8 cellular contexts compared by ENCODE assay signal in genomic region chr3:197737319-197737649, GRCh38. TPM values are rescaled to one million over a fixed set of nuclear protein-coding genes. Genes with fewer than 3 reads are reported as not detected.
DNase-seq lines count a peak whose midpoint lies in the region; ATAC-seq, FAIRE-seq and TF ChIP-seq lines count a peak whose summit lies in the region.

No MANE protein-coding gene starts in this region.

- no peak for FAIRE-seq in HepG2 (lab: Jason Lieb, UNC)

- CTCF ChIA-PET in HepG2 (lab: Yijun Ruan, JAX; ENCODE audit: low intra/inter-chr PET ratio, low total read pairs) = no interaction called here

- in situ Hi-C loops in HepG2 (cut with HindIII; ENCODE audit: extremely low pct_ligation_motif_present, low pct_unique_long_range_greater_than_20kb) (no loop called here), transverse colon (cut with MboI; ENCODE audit: low pct_ligation_motif_present in 1 of 4, low pct_unique_long_range_greater_than_20kb in 1 of 4, low sequenced_read_pairs in 3 of 4) (no loop called here)

- WGBS in HepG2 (ENCODE audit: low lambda C conversion rate) = 2% methylated on average over 6 of the region's 6 CpGs
- 0 to 2% methylated on average over 4 to 6 of the region's 6 CpGs for WGBS in transverse colon (ENCODE audit: low coverage in 1 of 2), 2 donors

- peaks cover 11% of the 10 kb centered on the region for H3K79me2 ChIP-seq in HepG2 (ENCODE audit: insufficient read depth, low read length)

- peaks cover 0 to 2% of the 10 kb centered on the region in 2 donors for H3K36me3 Mint-ChIP-seq in activated T-cell treated with anti-CD3 and anti-CD28 coated beads, Interleukin-2, amount 50 U/mL, for 72 hours (ENCODE audit: insufficient read depth in 2 of 2)

- H3K36me3 ChIP-seq in ascending aorta (no peaks in the 10 kb centered on the region), HepG2 (replicated peaks in 1 of 2; ENCODE audit: control insufficient read depth in 1 of 2, insufficient read depth in 2 of 2, low read length in 2 of 2) (no peaks in the 10 kb centered on the region), transverse colon (no peaks in the 10 kb centered on the region)

- H3K9me3 Mint-ChIP-seq in activated T-cell treated with anti-CD3 and anti-CD28 coated beads, Interleukin-2, amount 50 U/mL, for 72 hours = no peaks in the 10 kb centered on the region

- H3K9me3 ChIP-seq in ascending aorta (no peaks in the 10 kb centered on the region), HepG2 (ENCODE audit: low read length) (no peaks in the 10 kb centered on the region), transverse colon (no peaks in the 10 kb centered on the region)

- no peak for TF ChIP-seq POLR2A in HepG2 (IDR thresholded peaks at IDR 0.05; ENCODE audit: insufficient read depth in 1 of 2, low read depth in 2 of 2, low read length in 2 of 2)
- no peak for TF ChIP-seq POLR2A in transverse colon (IDR thresholded peaks at IDR 0.05)

- TF ChIP-seq RAD21 in HepG2 (CRISPR knock-in tag; IDR thresholded peaks at IDR 0.05) = no peak

- H3K4me1 Mint-ChIP-seq in activated T-cell treated with anti-CD3 and anti-CD28 coated beads, Interleukin-2, amount 50 U/mL, for 72 hours (ENCODE audit: low read depth) = peaks cover 37% of the 10 kb centered on the region

- no peak for ATAC-seq in activated T-cell treated with anti-CD3 and anti-CD28 coated beads, Interleukin-2, amount 50 U/mL, for 72 hours (replicated peaks in 1 of 2)
- ATAC-seq in HepG2 = peak; percentile 21
- ATAC-seq in activated CD4-positive, CD25-positive, alpha-beta regulatory T cell treated with anti-CD3 and anti-CD28 coated beads, Interleukin-2, amount 50 U/mL, for 24 hours = no peak

- no peaks in the 10 kb centered on the region for H3K27me3 Mint-ChIP-seq in activated T-cell treated with anti-CD3 and anti-CD28 coated beads, Interleukin-2, amount 50 U/mL, for 72 hours (ENCODE audit: low read depth)

- POLR2A ChIA-PET in HepG2 (lab: Yijun Ruan, JAX) = interaction anchor here (1.1 kb wide), 1 partner anchor 9 kb away, joined by 4 read pairs; no protein-coding TSS in a partner anchor

- no peaks in the 10 kb centered on the region for H4K20me1 ChIP-seq in HepG2 (ENCODE audit: insufficient read depth, low read length)

- H3K27me3 ChIP-seq in ascending aorta (no peaks in the 10 kb centered on the region), HepG2 (ENCODE audit: control insufficient read depth in 1 of 2, insufficient read depth in 2 of 2, low read length in 2 of 2) (no peaks in the 10 kb centered on the region; a peak in 1 of 5 replicates), transverse colon (no peaks in the 10 kb centered on the region)

- peak overlapping the region; percentile 76 to 79 for H3K27ac ChIP-seq in ascending aorta
- peak overlapping the region; percentile 82 for H3K27ac ChIP-seq in HepG2 (ENCODE audit: extremely low read length, insufficient read depth, low read length)
- H3K27ac ChIP-seq in transverse colon = peak overlapping the region; percentile 88 to 98 (median 94)

- DNase-seq in activated T-cell treated with anti-CD3 and anti-CD28 coated beads, Interleukin-2, amount 50 U/mL, for 72 hours = no peak
- DNase-seq in activated T-cell treated with anti-CD3 and anti-CD28 coated beads for 4 hours = no peak
- DNase-seq in ascending aorta (ENCODE audit: low spot score in 2 of 2) = no peak
- no peak for DNase-seq in HepG2 (ENCODE audit: low spot score)
- DNase-seq in transverse colon = no peak
- no peak for DNase-seq in HPDE6-E6E7 (ENCODE audit: extremely low spot score)
- DNase-seq in NCI-H82 (lab: John Stamatoyannopoulos, UW) = no peak

- intact Hi-C loops in ascending aorta (cut with DNase I) (loop anchor here (1.0 to 5.0 kb wide), 3 partner anchors 12 to 215 kb away; partner anchors contain the start of genes FYTTD1, LRCH3 and RPL35A), HepG2 (cut with micrococcal nuclease; ENCODE audit: unreplicated experiment) (no loop called here), transverse colon (cut with DNase I; ENCODE audit: low total_unique reads) (no loop called here)

- TSS peak; percentile 96 for BruUV-seq in HepG2 (replicated peaks; lab: Mats Ljungman, UMichigan)

- H3K27ac Mint-ChIP-seq in activated T-cell treated with anti-CD3 and anti-CD28 coated beads, Interleukin-2, amount 50 U/mL, for 72 hours = peak overlapping the region; percentile 50

- H3K4me2 ChIP-seq in HepG2 (ENCODE audit: low read depth, low read length) = peak overlapping the region; percentile 90

- peak overlapping the region; percentile 90 for H2AFZ ChIP-seq in HepG2 (ENCODE audit: low read length)

- H3K4me3 ChIP-seq in ascending aorta (peak overlapping the region; percentile 87 to 99), HepG2 (replicated peaks in 1 of 3; ENCODE audit: insufficient read depth in 1 of 3, low read depth in 2 of 3, low read length in 3 of 3) (peak overlapping the region; percentile 67 to 87 (median 87)), transverse colon (peak overlapping the region; percentile 30 to 100 (median 92))

- TF ChIP-seq EP300 in HepG2 (IDR thresholded peaks at IDR 0.05; ENCODE audit: low read depth in 2 of 2, low read length in 2 of 2) = no peak
- no peak for TF ChIP-seq EP300 in HepG2 (CRISPR knock-in tag; IDR thresholded peaks at IDR 0.05; ENCODE audit: borderline replicate concordance)
- no peak for TF ChIP-seq EP300 in transverse colon (IDR thresholded peaks at IDR 0.05; ENCODE audit: low read depth)

- no peak for TF ChIP-seq CTCF in ascending aorta (IDR thresholded peaks at IDR 0.05)
- no peak for TF ChIP-seq CTCF in HepG2 (CRISPR knock-in tag; IDR thresholded peaks at IDR 0.05)
- TF ChIP-seq CTCF in transverse colon (IDR thresholded peaks at IDR 0.05) = no peak

- peak overlapping the region; percentile 81 for H3K9ac ChIP-seq in HepG2 (ENCODE audit: insufficient read depth, low read depth, low read length)

- H3K4me3 Mint-ChIP-seq in activated T-cell treated with anti-CD3 and anti-CD28 coated beads, Interleukin-2, amount 50 U/mL, for 72 hours = peak overlapping the region; percentile 87 to 89

- H3K4me1 ChIP-seq in ascending aorta (peaks cover 0 to 4% of the 10 kb centered on the region in 2 donors), HepG2 (ENCODE audit: insufficient read depth, low read length) (peaks cover 23% of the 10 kb centered on the region), transverse colon (peaks cover 6 to 23% (median 14%) of the 10 kb centered on the region in 4 donors)

RNA-seq across cellular contexts. Expression of gene RUBCN, which starts 0.6 kb away (rescaled TPM):
- total RNA-seq in activated T-cell treated with anti-CD3 and anti-CD28 coated beads, Interleukin-2, amount 50 U/mL, for 72 hours = 10 to 100 TPM; 33.1 to 33.9 TPM
- total RNA-seq in ascending aorta (27.4 TPM), HepG2 (2016; rRNA removed; fragmentation: Illumina TruSeq; extraction: Trizol) (4.8 and 5.2 TPM in 2 replicates), transverse colon (10 to 100 TPM; 32.2 to 64.7 (median 54.8) TPM)
- 1.7 and 2.2 TPM in 2 replicates for total RNA-seq in HepG2 (2016; cell fraction: cytosol; rRNA removed; fragmentation: Illumina TruSeq; extraction: Trizol; ENCODE audit: low read depth)
- 4.4 and 6.1 TPM in 2 replicates for total RNA-seq in HepG2 (2016; cell fraction: insoluble cytoplasmic fraction; rRNA removed; fragmentation: Illumina TruSeq; extraction: Trizol)
- 3.9 and 4.0 TPM in 2 replicates for total RNA-seq in HepG2 (2016; cell fraction: membrane; rRNA removed; fragmentation: Illumina TruSeq; extraction: Trizol)
- 5.3 and 5.7 TPM in 2 replicates for total RNA-seq in HepG2 (2016; cell fraction: nucleus; rRNA removed; fragmentation: Illumina TruSeq; extraction: Trizol)
- 6.5 and 8.1 TPM in 2 replicates for polyA plus RNA-seq in HepG2 (2011; rRNA removed)
- polyA plus RNA-seq in HepG2 (2011; cell fraction: cytosol; rRNA removed) = 2.9 and 3.5 TPM in 2 replicates
- polyA plus RNA-seq in HepG2 (2011; cell fraction: nucleus; rRNA removed) = 16.7 and 22.2 TPM in 2 replicates
- 3.4 and 4.4 TPM in 2 replicates for polyA plus RNA-seq in HepG2 (2012)
- polyA plus RNA-seq in HepG2 (2016; cell fraction: cytosol; fragmentation: Illumina TruSeq; extraction: Trizol; ENCODE audit: low read depth) = 0.63 and 0.68 TPM in 2 replicates
- 3.2 and 4.5 TPM in 2 replicates for polyA plus RNA-seq in HepG2 (2016; cell fraction: insoluble cytoplasmic fraction; fragmentation: Illumina TruSeq; extraction: Trizol; ENCODE audit: low read depth)
- polyA plus RNA-seq in HepG2 (2016; cell fraction: membrane; fragmentation: Illumina TruSeq; extraction: Trizol; ENCODE audit: low read depth) = 1.2 and 1.3 TPM in 2 replicates
- polyA plus RNA-seq in HepG2 (2016; cell fraction: nucleus; fragmentation: Illumina TruSeq; extraction: Trizol; ENCODE audit: insufficient read depth, low read depth) = 13.0 and 13.9 TPM in 2 replicates
- polyA minus RNA-seq in HepG2 (2011; rRNA and poly(A)+ RNA removed; ENCODE audit: low replicate concordance) = 10.1 and 33.6 TPM in 2 replicates
- polyA minus RNA-seq in HepG2 (2011; cell fraction: cytosol; rRNA and poly(A)+ RNA removed) = 4.4 and 5.1 TPM in 2 replicates
- polyA minus RNA-seq in HepG2 (2011; cell fraction: nucleus; rRNA and poly(A)+ RNA removed) = 10.8 and 14.2 TPM in 2 replicates

RNA-seq across cellular contexts. Expression of gene FYTTD1, which starts 12.4 kb away (rescaled TPM):
- 10 to 100 TPM; 31.6 to 37.5 TPM for total RNA-seq in activated T-cell treated with anti-CD3 and anti-CD28 coated beads, Interleukin-2, amount 50 U/mL, for 72 hours
- total RNA-seq in ascending aorta = 14.0 TPM
- total RNA-seq in HepG2 (2016; rRNA removed; fragmentation: Illumina TruSeq; extraction: Trizol) = 28.8 and 51.6 TPM in 2 replicates
- total RNA-seq in HepG2 (2016; cell fraction: cytosol; rRNA removed; fragmentation: Illumina TruSeq; extraction: Trizol; ENCODE audit: low read depth) = 5.3 and 5.6 TPM in 2 replicates
- 28.6 and 50.2 TPM in 2 replicates for total RNA-seq in HepG2 (2016; cell fraction: insoluble cytoplasmic fraction; rRNA removed; fragmentation: Illumina TruSeq; extraction: Trizol)
- 12.7 and 14.5 TPM in 2 replicates for total RNA-seq in HepG2 (2016; cell fraction: membrane; rRNA removed; fragmentation: Illumina TruSeq; extraction: Trizol)
- 12.1 and 14.7 TPM in 2 replicates for total RNA-seq in HepG2 (2016; cell fraction: nucleus; rRNA removed; fragmentation: Illumina TruSeq; extraction: Trizol)
- 6.5 and 6.9 TPM in 2 replicates for polyA plus RNA-seq in HepG2 (2011; rRNA removed)
- polyA plus RNA-seq in HepG2 (2011; cell fraction: cytosol; rRNA removed) = 4.9 and 5.6 TPM in 2 replicates
- 2.6 and 3.5 TPM in 2 replicates for polyA plus RNA-seq in HepG2 (2011; cell fraction: nucleus; rRNA removed)
- polyA plus RNA-seq in HepG2 (2012) = 16.6 and 18.2 TPM in 2 replicates
- 1.4 and 1.7 TPM in 2 replicates for polyA plus RNA-seq in HepG2 (2016; cell fraction: cytosol; fragmentation: Illumina TruSeq; extraction: Trizol; ENCODE audit: low read depth)
- 35.8 and 41.7 TPM in 2 replicates for polyA plus RNA-seq in HepG2 (2016; cell fraction: insoluble cytoplasmic fraction; fragmentation: Illumina TruSeq; extraction: Trizol; ENCODE audit: low read depth)
- 5.3 TPM in 2 replicates for polyA plus RNA-seq in HepG2 (2016; cell fraction: membrane; fragmentation: Illumina TruSeq; extraction: Trizol; ENCODE audit: low read depth)
- 17.6 and 20.9 TPM in 2 replicates for polyA plus RNA-seq in HepG2 (2016; cell fraction: nucleus; fragmentation: Illumina TruSeq; extraction: Trizol; ENCODE audit: insufficient read depth, low read depth)
- polyA minus RNA-seq in HepG2 (2011; rRNA and poly(A)+ RNA removed; ENCODE audit: low replicate concordance) = 3.0 and 13.4 TPM in 2 replicates
- 9.7 and 10.3 TPM in 2 replicates for polyA minus RNA-seq in HepG2 (2011; cell fraction: cytosol; rRNA and poly(A)+ RNA removed)
- 6.4 and 9.3 TPM in 2 replicates for polyA minus RNA-seq in HepG2 (2011; cell fraction: nucleus; rRNA and poly(A)+ RNA removed)
- 10 to 100 TPM; 18.3 to 94.6 (median 33.6) TPM for total RNA-seq in transverse colon

RNA-seq across cellular contexts. Expression of gene LRCH3, which starts 53.8 kb away (rescaled TPM):
- 10 to 100 TPM; 67.2 to 68.1 TPM for total RNA-seq in activated T-cell treated with anti-CD3 and anti-CD28 coated beads, Interleukin-2, amount 50 U/mL, for 72 hours
- total RNA-seq in ascending aorta = 22.2 TPM
- 25.5 and 37.8 TPM in 2 replicates for total RNA-seq in HepG2 (2016; rRNA removed; fragmentation: Illumina TruSeq; extraction: Trizol)
- total RNA-seq in HepG2 (2016; cell fraction: cytosol; rRNA removed; fragmentation: Illumina TruSeq; extraction: Trizol; ENCODE audit: low read depth) = 218 and 232 TPM in 2 replicates
- 24.4 and 24.7 TPM in 2 replicates for total RNA-seq in HepG2 (2016; cell fraction: insoluble cytoplasmic fraction; rRNA removed; fragmentation: Illumina TruSeq; extraction: Trizol)
- 46.4 and 46.7 TPM in 2 replicates for total RNA-seq in HepG2 (2016; cell fraction: membrane; rRNA removed; fragmentation: Illumina TruSeq; extraction: Trizol)
- total RNA-seq in HepG2 (2016; cell fraction: nucleus; rRNA removed; fragmentation: Illumina TruSeq; extraction: Trizol) = 44.1 and 49.3 TPM in 2 replicates
- 96.6 and 103 TPM in 2 replicates for polyA plus RNA-seq in HepG2 (2011; rRNA removed)
- polyA plus RNA-seq in HepG2 (2011; cell fraction: cytosol; rRNA removed) = 28.4 and 40.4 TPM in 2 replicates
- 91.5 and 98.6 TPM in 2 replicates for polyA plus RNA-seq in HepG2 (2011; cell fraction: nucleus; rRNA removed)
- polyA plus RNA-seq in HepG2 (2012) = 19.7 TPM in 2 replicates
- 1.0 and 1.9 TPM in 2 replicates for polyA plus RNA-seq in HepG2 (2016; cell fraction: cytosol; fragmentation: Illumina TruSeq; extraction: Trizol; ENCODE audit: low read depth)
- polyA plus RNA-seq in HepG2 (2016; cell fraction: insoluble cytoplasmic fraction; fragmentation: Illumina TruSeq; extraction: Trizol; ENCODE audit: low read depth) = 21.2 and 31.8 TPM in 2 replicates
- 4.6 and 5.7 TPM in 2 replicates for polyA plus RNA-seq in HepG2 (2016; cell fraction: membrane; fragmentation: Illumina TruSeq; extraction: Trizol; ENCODE audit: low read depth)
- 50.6 and 53.6 TPM in 2 replicates for polyA plus RNA-seq in HepG2 (2016; cell fraction: nucleus; fragmentation: Illumina TruSeq; extraction: Trizol; ENCODE audit: insufficient read depth, low read depth)
- polyA minus RNA-seq in HepG2 (2011; rRNA and poly(A)+ RNA removed; ENCODE audit: low replicate concordance) = 101 and 103 TPM in 2 replicates
- polyA minus RNA-seq in HepG2 (2011; cell fraction: cytosol; rRNA and poly(A)+ RNA removed) = 46.1 and 64.4 TPM in 2 replicates
- 104 and 122 TPM in 2 replicates for polyA minus RNA-seq in HepG2 (2011; cell fraction: nucleus; rRNA and poly(A)+ RNA removed)
- total RNA-seq in transverse colon = 100 to 1,000 TPM in 1 of 4 donors, 10 to 100 TPM in 3; 36.0 to 122 (median 51.2) TPM
